8 cellular contexts compared by ENCODE assay signal in genomic region chr5:65925094-65925600, GRCh38. TPM values are rescaled to one million over a fixed set of nuclear protein-coding genes. Genes with fewer than 3 reads are reported as not detected.
DNase-seq lines count a peak whose midpoint lies in the region; ATAC-seq and TF ChIP-seq lines count a peak whose summit lies in the region.

No MANE protein-coding gene starts in this region.

- H3K4me1 ChIP-seq in BE2C = no peaks in the 10 kb centered on the region
- H3K4me1 ChIP-seq in mucosa of descending colon (ENCODE audit: low read depth) = peaks cover 17% of the 10 kb centered on the region

- peaks cover 5% of the 10 kb centered on the region for H3K36me3 Mint-ChIP-seq in activated CD8-positive, alpha-beta memory T cell treated with anti-CD3 and anti-CD28 coated beads, Interleukin-2, amount 10 ng/mL, durations not matched to agents 7 days and 5 days
- H3K36me3 Mint-ChIP-seq in endothelial cell (ENCODE audit: low read depth, unreplicated experiment) = peaks cover 10% of the 10 kb centered on the region

- DNase-seq in BE2C (peak; percentile 65), GM19238 (ENCODE audit: insufficient read length, low spot score) (peak; percentile 65), NOMO-1 (lab: John Stamatoyannopoulos, UW; ENCODE audit: unreplicated experiment in 2 of 2) (peak; percentile 85 to 87), endothelial cell (ENCODE audit: low spot score) (peak; percentile 58), mucosa of descending colon (peak; percentile 83 to 90 (median 83))
- peak; percentile 84 for DNase-seq in activated CD8-positive, alpha-beta memory T cell treated with anti-CD3 and anti-CD28 coated beads, Interleukin-2, amount 10 ng/mL, durations not matched to agents 7 days and 5 days
- DNase-seq in stimulated activated CD8-positive, alpha-beta memory T cell treated with anti-CD3 and anti-CD28 coated beads, Interleukin-4, amount 100 ng/mL, for 4 hours (ENCODE audit: low read depth in 2 of 2, low spot score in 1 of 2) = peak; percentile 33 to 62

- TF ChIP-seq CTCF in BE2C (IDR thresholded peaks at IDR 0.05; ENCODE audit: low read depth, low read length) (no peak), endothelial cell (IDR thresholded peaks at IDR 0.05; ENCODE audit: unreplicated experiment) (no peak), mucosa of descending colon (IDR thresholded peaks at IDR 0.05) (no peak)

- H3K4me3 ChIP-seq in BE2C (ENCODE audit: low read depth, low read length) = peak overlapping the region; percentile 81
- peak overlapping the region; percentile 88 for H3K4me3 ChIP-seq in mucosa of descending colon

- peaks cover 16% of the 10 kb centered on the region for H3K4me1 Mint-ChIP-seq in activated CD8-positive, alpha-beta memory T cell treated with anti-CD3 and anti-CD28 coated beads, Interleukin-2, amount 10 ng/mL, durations not matched to agents 7 days and 5 days
- H3K4me1 Mint-ChIP-seq in endothelial cell (ENCODE audit: unreplicated experiment) = peaks cover 31% of the 10 kb centered on the region

- H3K27me3 Mint-ChIP-seq in activated CD8-positive, alpha-beta memory T cell treated with anti-CD3 and anti-CD28 coated beads, Interleukin-2, amount 10 ng/mL, durations not matched to agents 7 days and 5 days = peaks cover 13% of the 10 kb centered on the region
- H3K27me3 Mint-ChIP-seq in endothelial cell (ENCODE audit: unreplicated experiment) = peaks cover 18% of the 10 kb centered on the region

- ATAC-seq in HG03378 (IDR thresholded peaks at IDR 0.05; ENCODE audit: unreplicated experiment) (peak; percentile 64), mucosa of descending colon (peak; percentile 66)
- ATAC-seq in activated CD8-positive, alpha-beta memory T cell treated with anti-CD3 and anti-CD28 coated beads, Interleukin-2, amount 10 ng/mL, durations not matched to agents 7 days and 5 days = peak; percentile 47

- no peaks in the 10 kb centered on the region for H3K27me3 ChIP-seq in BE2C

- CTCF ChIA-PET in activated CD8-positive, alpha-beta memory T cell treated with anti-CD3 and anti-CD28 coated beads, Interleukin-2, amount 10 ng/mL, durations not matched to agents 7 days and 5 days (lab: Charles Lee) = interaction anchor here (0.6 to 1.0 kb wide), 2 partner anchors 219 to 434 kb away, joined by 3 read pairs; partner anchors contain the start of gene SREK1

- H3K27ac Mint-ChIP-seq in activated CD8-positive, alpha-beta memory T cell treated with anti-CD3 and anti-CD28 coated beads, Interleukin-2, amount 10 ng/mL, durations not matched to agents 7 days and 5 days = peak overlapping the region; percentile 84
- peak overlapping the region; percentile 95 for H3K27ac Mint-ChIP-seq in endothelial cell (ENCODE audit: unreplicated experiment)

- H3K9me3 ChIP-seq in BE2C (no peaks in the 10 kb centered on the region), mucosa of descending colon (no peaks in the 10 kb centered on the region)

- H3K36me3 ChIP-seq in BE2C (peaks cover 4% of the 10 kb centered on the region; the same call in 1 of the 2 replicates), mucosa of descending colon (ENCODE audit: low read depth) (no peaks in the 10 kb centered on the region)

- H3K4me3 Mint-ChIP-seq in activated CD8-positive, alpha-beta memory T cell treated with anti-CD3 and anti-CD28 coated beads, Interleukin-2, amount 10 ng/mL, durations not matched to agents 7 days and 5 days = peak overlapping the region; percentile 73
- H3K4me3 Mint-ChIP-seq in endothelial cell (ENCODE audit: unreplicated experiment) = peak overlapping the region; percentile 96

- H3K9me3 Mint-ChIP-seq in activated CD8-positive, alpha-beta memory T cell treated with anti-CD3 and anti-CD28 coated beads, Interleukin-2, amount 10 ng/mL, durations not matched to agents 7 days and 5 days (ENCODE audit: low read depth) = no peaks in the 10 kb centered on the region
- H3K9me3 Mint-ChIP-seq in endothelial cell (ENCODE audit: unreplicated experiment) = no peaks in the 10 kb centered on the region

- intact Hi-C loops in mucosa of descending colon (cut with DNase I, micrococcal nuclease) = loop anchor here (5.0 kb wide), 3 partner anchors 113 to 222 kb away; partner anchors contain the start of gene SREK1 (in 1 of the 2)

RNA-seq across cellular contexts. Expression of gene ERBIN, which starts 1.2 kb away (rescaled TPM):
- 9.6 TPM for polyA plus RNA-seq in BE2C (2012; ENCODE audit: insufficient read depth, insufficient read length, low read depth)
- total RNA-seq in activated CD8-positive, alpha-beta memory T cell treated with anti-CD3 and anti-CD28 coated beads, Interleukin-2, amount 10 ng/mL, durations not matched to agents 7 days and 5 days = 10 to 100 TPM; 40.8 to 40.9 TPM
- total RNA-seq in endothelial cell (ENCODE audit: unreplicated experiment) (93.3 TPM), mucosa of descending colon (100 to 1,000 TPM; 123 to 157 (median 129) TPM)

Comparison
In these comparisons a context has a peak if more than half of its experiments do, and no peak if none do; other contexts are left out.
1. Peak in every context shown above with its lines: DNase-seq, ATAC-seq and H3K4me3 ChIP-seq.